Comparison of ENCODE assay signal across 9 cellular contexts in the genomic region with DNA sequence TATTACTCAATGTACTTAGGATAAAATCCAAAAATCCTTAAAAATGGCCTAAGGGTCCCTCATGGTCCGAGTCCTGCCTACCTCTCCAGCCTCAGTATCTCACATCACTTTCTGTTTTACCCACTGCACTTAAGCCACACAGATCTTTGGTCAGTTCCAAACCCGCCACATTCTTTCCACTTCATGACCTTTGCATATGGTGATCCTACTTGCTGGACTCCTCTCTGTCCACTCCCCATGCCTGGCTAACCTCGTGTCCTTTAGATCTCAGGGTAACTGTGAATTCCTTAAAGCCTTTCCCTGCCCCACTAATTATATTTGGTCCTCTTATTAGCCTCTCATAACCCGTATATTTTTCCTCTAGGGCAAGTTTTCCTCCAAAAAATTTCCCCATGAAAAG. TPM values are rescaled to one million over a fixed set of nuclear protein-coding genes. Genes with fewer than 3 reads are reported as not detected.
A peak's percentile ranks its signal among the peaks of the same experiment; 100 is the strongest.
DNase-seq lines count a peak whose midpoint lies in the region; ATAC-seq and TF ChIP-seq lines count a peak whose summit lies in the region.
"Had no signal": no experiment of that assay in that cellular context is flagged by ENCODE, and none has a peak within 500 bp of the region (broad histone marks: within the 10 kb centered on the region; RNA-seq: fewer than 3 reads in every experiment).

No MANE protein-coding gene starts in this region.

- H3K36me3 ChIP-seq in BE2C (peaks cover 5% of the 10 kb centered on the region), HUES6 (ENCODE audit: control insufficient read depth, insufficient read depth, low read length) (peaks cover 43% of the 10 kb centered on the region)
- H3K36me3 ChIP-seq in naive thymus-derived CD4-positive, alpha-beta T cell (ENCODE audit: control insufficient read depth in 2 of 3, insufficient read depth in 3 of 3, low read length in 3 of 3), result peaks cover 3 to 41% (median 5%) of the 10 kb centered on the region in 3 experiments

- CTCF ChIA-PET in naive thymus-derived CD4-positive, alpha-beta T cell (lab: Charles Lee), result no interaction called here

- POLR2A ChIA-PET in naive thymus-derived CD4-positive, alpha-beta T cell (lab: Charles Lee), result interaction anchor here (1.3 kb wide), 1 partner anchor 8 kb away, joined by 3 read pairs; no protein-coding TSS in a partner anchor

- no peak for DNase-seq in BE2C
- DNase-seq in naive thymus-derived CD4-positive, alpha-beta T cell, result no peak
- DNase-seq in HuH-7 (ENCODE audit: low spot score), result no peak
- no peak for DNase-seq in HK-2 (ENCODE audit: unreplicated experiment)
- DNase-seq: retina had no signal

- H3K4me1 Mint-ChIP-seq in brain, result peaks cover 36% of the 10 kb centered on the region
- peaks cover 34 to 64% (median 55%) of the 10 kb centered on the region in 7 donors for H3K4me1 Mint-ChIP-seq in naive thymus-derived CD4-positive, alpha-beta T cell

- H3K4me1 ChIP-seq in BE2C (no peaks in the 10 kb centered on the region), HUES6 (ENCODE audit: control insufficient read depth, insufficient read depth, low read length) (peaks cover 8% of the 10 kb centered on the region)
- peaks cover 12 to 66% of the 10 kb centered on the region in 2 donors for H3K4me1 ChIP-seq in naive thymus-derived CD4-positive, alpha-beta T cell (ENCODE audit: control insufficient read depth in 2 of 2, insufficient read depth in 2 of 2, low read length in 2 of 2)

- H3K27me3 Mint-ChIP-seq in brain, result peaks cover 13% of the 10 kb centered on the region
- H3K27me3 Mint-ChIP-seq in naive thymus-derived CD4-positive, alpha-beta T cell, result peaks cover 0 to 2% (median 0%) of the 10 kb centered on the region in 5 donors

- H3K4me3 Mint-ChIP-seq in brain, result peak overlapping the region; percentile 98 to 100 (median 99)
- H3K4me3 Mint-ChIP-seq in naive thymus-derived CD4-positive, alpha-beta T cell, result peak overlapping the region; percentile 69 to 100 (median 97)

- no peaks in the 10 kb centered on the region for H3K9me3 ChIP-seq in BE2C
- H3K9me3 ChIP-seq in HUES6 (ENCODE audit: control insufficient read depth, insufficient read depth, low read depth, low read length), result no peaks in the 10 kb centered on the region
- H3K9me3 ChIP-seq in naive thymus-derived CD4-positive, alpha-beta T cell (ENCODE audit: control insufficient read depth in 2 of 3, low read length in 3 of 3), result no peaks in the 10 kb centered on the region

- H3K9me3 Mint-ChIP-seq in brain, result no peaks in the 10 kb centered on the region
- no peaks in the 10 kb centered on the region for H3K9me3 Mint-ChIP-seq in naive thymus-derived CD4-positive, alpha-beta T cell

- H3K27ac ChIP-seq in HUES6 (ENCODE audit: low read depth, low read length), result no peak overlapping the region
- H3K27ac ChIP-seq in naive thymus-derived CD4-positive, alpha-beta T cell (ENCODE audit: low read depth, low read length), result peak overlapping the region; percentile 97

- TF ChIP-seq CTCF in BE2C (IDR thresholded peaks at IDR 0.05; ENCODE audit: low read depth, low read length), result no peak
- TF ChIP-seq CTCF in brain (conservative IDR thresholded peaks at IDR 0.05), result no peak

- no peak for ATAC-seq in naive thymus-derived CD4-positive, alpha-beta T cell
- no peak for ATAC-seq in HG02973 (IDR thresholded peaks at IDR 0.05; ENCODE audit: unreplicated experiment)
- no peak for ATAC-seq in GM21360 (IDR thresholded peaks at IDR 0.05; ENCODE audit: unreplicated experiment)

- intact Hi-C loops in naive thymus-derived CD4-positive, alpha-beta T cell (cut with micrococcal nuclease), result loop anchor here in 1 of 2 donors (5.0 kb wide), 4 partner anchors 130 to 580 kb away; partner anchors contain the start of genes AGBL2, KBTBD4 and NDUFS3

- H3K4me3 ChIP-seq in BE2C (ENCODE audit: low read depth, low read length), result peak overlapping the region; percentile 90
- peak overlapping the region; percentile 92 for H3K4me3 ChIP-seq in HUES6 (ENCODE audit: low read depth, low read length)
- peak overlapping the region; percentile 88 for H3K4me3 ChIP-seq in naive thymus-derived CD4-positive, alpha-beta T cell (ENCODE audit: low read length)

- no peaks in the 10 kb centered on the region for H3K27me3 ChIP-seq in BE2C
- H3K27me3 ChIP-seq in HUES6 (ENCODE audit: control insufficient read depth, insufficient read depth, low read length), result no peaks in the 10 kb centered on the region
- H3K27me3 ChIP-seq in naive thymus-derived CD4-positive, alpha-beta T cell (ENCODE audit: control insufficient read depth in 2 of 2, insufficient read depth in 2 of 2, low read length in 2 of 2), result no peaks in the 10 kb centered on the region

- H3K27ac Mint-ChIP-seq in brain, result peak overlapping the region; percentile 53 to 100 (median 98)
- peak overlapping the region; percentile 56 to 100 (median 84) for H3K27ac Mint-ChIP-seq in naive thymus-derived CD4-positive, alpha-beta T cell

- peak overlapping the region; percentile 14 for H3K9ac ChIP-seq in HUES6 (ENCODE audit: low read length)

- H3K36me3 Mint-ChIP-seq in brain, result peaks cover 20% of the 10 kb centered on the region
- peaks cover 5 to 14% (median 10%) of the 10 kb centered on the region in 5 donors for H3K36me3 Mint-ChIP-seq in naive thymus-derived CD4-positive, alpha-beta T cell

RNA-seq across cellular contexts. Expression of gene NUP160, which starts 1.2 kb away (rescaled TPM):
- 36.7 TPM for polyA plus RNA-seq in BE2C (2012; ENCODE audit: insufficient read depth, insufficient read length, low read depth)
- 12.8 TPM for polyA plus RNA-seq in brain (ENCODE audit: insufficient read depth, low read depth, low replicate concordance)
- total RNA-seq in naive thymus-derived CD4-positive, alpha-beta T cell, result 10 to 100 TPM; 53.9 to 68.0 (median 65.5) TPM
- 10 to 100 TPM; 35.1 to 53.9 TPM for polyA plus RNA-seq in naive thymus-derived CD4-positive, alpha-beta T cell
